In genomic region chr15:69491051-69491505, GRCh38 we compare ENCODE assay signal across 1 cellular context.
TF ChIP-seq lines count a peak whose summit lies in the region.

No MANE protein-coding gene starts in this region.

TF ChIP-seq in liver, 16 proteins besides CTCF, POLR2A, EP300 and RAD21 (continued from another document):
- TF ChIP-seq, protein P1, sequence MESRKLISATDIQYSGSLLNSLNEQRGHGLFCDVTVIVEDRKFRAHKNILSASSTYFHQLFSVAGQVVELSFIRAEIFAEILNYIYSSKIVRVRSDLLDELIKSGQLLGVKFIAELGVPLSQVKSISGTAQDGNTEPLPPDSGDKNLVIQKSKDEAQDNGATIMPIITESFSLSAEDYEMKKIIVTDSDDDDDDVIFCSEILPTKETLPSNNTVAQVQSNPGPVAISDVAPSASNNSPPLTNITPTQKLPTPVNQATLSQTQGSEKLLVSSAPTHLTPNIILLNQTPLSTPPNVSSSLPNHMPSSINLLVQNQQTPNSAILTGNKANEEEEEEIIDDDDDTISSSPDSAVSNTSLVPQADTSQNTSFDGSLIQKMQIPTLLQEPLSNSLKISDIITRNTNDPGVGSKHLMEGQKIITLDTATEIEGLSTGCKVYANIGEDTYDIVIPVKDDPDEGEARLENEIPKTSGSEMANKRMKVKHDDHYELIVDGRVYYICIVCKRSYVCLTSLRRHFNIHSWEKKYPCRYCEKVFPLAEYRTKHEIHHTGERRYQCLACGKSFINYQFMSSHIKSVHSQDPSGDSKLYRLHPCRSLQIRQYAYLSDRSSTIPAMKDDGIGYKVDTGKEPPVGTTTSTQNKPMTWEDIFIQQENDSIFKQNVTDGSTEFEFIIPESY (IDR thresholded peaks at IDR 0.05) = no peak
